In genomic region chr14:67644428-67644827, GRCh38 we compare ENCODE assay signal across 22 cellular contexts. TPM values are rescaled to one million over a fixed set of nuclear protein-coding genes. Genes with fewer than 3 reads are reported as not detected.
DNase-seq lines count a peak whose midpoint lies in the region; ATAC-seq and TF ChIP-seq lines count a peak whose summit lies in the region.
"Had no signal": no experiment of that assay in that cellular context is flagged by ENCODE, and none has a peak within 500 bp of the region (broad histone marks: within the 10 kb centered on the region; RNA-seq: fewer than 3 reads in every experiment).

No MANE protein-coding gene starts in this region.

- H3K36me3 ChIP-seq in cardiac muscle cell = peaks cover 10% of the 10 kb centered on the region
- H3K36me3 ChIP-seq: MG63 had no signal

- intact Hi-C loops in cardiac septum (cut with DNase I) = no loop called here

- peak overlapping the region; percentile 31 for H3K27ac ChIP-seq in cardiac muscle cell
- H3K27ac ChIP-seq: brain microvascular endothelial cell, GM23248, RWPE1, thoracic aorta had no signal

- H3K4me1 ChIP-seq in cardiac muscle cell (ENCODE audit: low read depth) = no peaks in the 10 kb centered on the region

- no peaks in the 10 kb centered on the region for H3K27me3 ChIP-seq in cardiac muscle cell
- H3K27me3 ChIP-seq: brain microvascular endothelial cell, MG63 had no signal

- DNase-seq in cardiac muscle cell (ENCODE audit: low read depth in 1 of 2, low spot score in 1 of 2) = peak in 1 of 2 donors; percentile 60
- DNase-seq in cardiac septum (ENCODE audit: low spot score) = no peak
- DNase-seq in choroid plexus epithelial cell (ENCODE audit: low read depth) = peak; percentile 67
- peak; percentile 42 for DNase-seq in myocyte (ENCODE audit: low read depth)
- DNase-seq in superior temporal gyrus (ENCODE audit: extremely low spot score) = peak; percentile 38
- DNase-seq in omental fat pad (ENCODE audit: low spot score) = no peak
- DNase-seq in germinal center (ENCODE audit: low spot score) = no peak
- DNase-seq: activated naive CD8-positive, alpha-beta T cell treated with anti-CD3 and anti-CD28 coated beads for 36 hours; brain microvascular endothelial cell; GM23248; head of caudate nucleus; MG63; NCI-H1436 treated with DMSO at 0.1 percent for 48 hours; NCI-H524 had no signal

- H3K4me3 ChIP-seq in cardiac muscle cell (no peak overlapping the region), choroid plexus epithelial cell (ENCODE audit: low read depth, low read length) (no peak overlapping the region)
- H3K4me3 ChIP-seq: GM23248, lung, MG63, thoracic aorta had no signal

- H3K9me3 ChIP-seq in cardiac muscle cell (ENCODE audit: low read depth) = no peaks in the 10 kb centered on the region
- H3K9me3 ChIP-seq: MG63, thoracic aorta had no signal

- ATAC-seq in omental fat pad (ENCODE audit: low FRiP score) (no peak), GM18498 (IDR thresholded peaks at IDR 0.05; ENCODE audit: unreplicated experiment) (no peak)
- ATAC-seq: activated CD4-positive, CD25-positive, alpha-beta regulatory T cell treated with anti-CD3 and anti-CD28 coated beads, Interleukin-2, amount 50 U/mL, for 24 hours; esophagus mucosa; sciatic nerve had no signal

- TF ChIP-seq CTCF in cardiac muscle cell (IDR thresholded peaks at IDR 0.05; ENCODE audit: low read depth, low read length) (no peak), choroid plexus epithelial cell (conservative IDR thresholded peaks at IDR 0.05; ENCODE audit: low read depth, low read length) (no peak), omental fat pad (IDR thresholded peaks at IDR 0.05) (no peak)

RNA-seq across cellular contexts. Expression of gene ARG2, which starts 24.7 kb away (rescaled TPM):
- total RNA-seq in cardiac muscle cell = 11.0 and 16.0 TPM in 2 replicates
- 12.9 and 16.1 TPM in 2 replicates for polyA plus RNA-seq in cardiac muscle cell
- total RNA-seq in cardiac septum = 1.6 TPM
- total RNA-seq in myocyte = 0.88 and 3.8 TPM in 2 replicates
- 0.54 TPM for polyA plus RNA-seq in myocyte (2012)
- 10 to 100 TPM in 3 of 4 donors, 1 to 10 TPM in 1; 1.6 to 13.9 (median 11.3) TPM for total RNA-seq in omental fat pad

RNA-seq across cellular contexts. Expression of gene VTI1B, which starts 30.0 kb away (rescaled TPM):
- total RNA-seq in cardiac muscle cell (64.6 and 77.8 TPM in 2 replicates), cardiac septum (115 TPM), myocyte (38.4 and 41.6 TPM in 2 replicates), omental fat pad (100 to 1,000 TPM in 3 of 4 donors, 10 to 100 TPM in 1; 96.1 to 133 (median 114) TPM)
- polyA plus RNA-seq in cardiac muscle cell = 124 and 136 TPM in 2 replicates
- 119 TPM for polyA plus RNA-seq in myocyte (2012)

RNA-seq across cellular contexts. Expression of gene PIGH, which starts 44.4 kb away (rescaled TPM):
- total RNA-seq in cardiac muscle cell (11.3 and 18.4 TPM in 2 replicates), cardiac septum (10.6 TPM), myocyte (8.9 and 14.5 TPM in 2 replicates), omental fat pad (10 to 100 TPM; 16.0 to 27.7 (median 24.9) TPM)
- polyA plus RNA-seq in cardiac muscle cell = 14.3 and 31.3 TPM in 2 replicates
- 14.3 TPM for polyA plus RNA-seq in myocyte (2012)

RNA-seq across cellular contexts. Expression of gene RDH11, which starts 51.1 kb away (rescaled TPM):
- total RNA-seq in cardiac muscle cell (41.7 and 61.2 TPM in 2 replicates), cardiac septum (18.3 TPM), myocyte (79.9 and 105 TPM in 2 replicates), omental fat pad (10 to 100 TPM; 29.4 to 38.8 (median 35.3) TPM)
- 70.5 and 92.2 TPM in 2 replicates for polyA plus RNA-seq in cardiac muscle cell
- polyA plus RNA-seq in myocyte (2012) = 64.4 TPM

RNA-seq across cellular contexts. Expression of gene RDH12, which starts 57.3 kb away (rescaled TPM):
- total RNA-seq in cardiac muscle cell (0.48 TPM in 1 of 2 replicates, not detected in the other), cardiac septum (not detected), myocyte (0.16 TPM in 1 of 2 replicates, not detected in the other), omental fat pad (under 1 TPM in 1 of 4 donors, not detected in 3; 0.28 TPM)
- 1.7 TPM in 1 of 2 replicates, not detected in the other for polyA plus RNA-seq in cardiac muscle cell
- 0.15 TPM for polyA plus RNA-seq in myocyte (2012)
- total RNA-seq: activated naive CD8-positive, alpha-beta T cell treated with anti-CD3 and anti-CD28 coated beads for 36 hours; GM23248; osteoblast; sciatic nerve; thoracic aorta had no signal
- polyA plus RNA-seq: GM23248 had no signal

Comparison
In these comparisons a context has a peak if more than half of its experiments do, and no peak if none do; other contexts are left out.
1. DNase-seq: peak in choroid plexus epithelial cell (single experiment), myocyte (single experiment) and superior temporal gyrus (single experiment); none in cardiac septum (single experiment), omental fat pad (single experiment) and germinal center (single experiment).